ENCODE assay signal across 26 cellular contexts in genomic region chr16:72285324-72285723, GRCh38.
"Had no signal": no experiment of that assay in that cellular context is flagged by ENCODE, and none has a peak within 500 bp of the region (broad histone marks: within the 10 kb centered on the region; RNA-seq: fewer than 3 reads in every experiment).

No MANE protein-coding gene starts in this region.

- H3K9me3 ChIP-seq: left ventricle myocardium inferior, prostate gland, tibial artery had no signal

- H3K27ac ChIP-seq: left ventricle myocardium inferior, prostate gland, tibial artery, WERI-Rb-1 had no signal

- H3K4me3 Mint-ChIP-seq: activated CD8-positive, alpha-beta T cell treated with anti-CD3 and anti-CD28 coated beads, Interleukin-2, amount 10 ng/mL, durations not matched to agents 7 days and 5 days; activated T-helper 1 cell treated with anti-CD3 and anti-CD28 coated beads, Interleukin-12 subunit alpha, Interleukin-12 subunit beta, Interleukin-2, Interleukin-4 antibody, amounts not matched to agents 30 ng/mL and 10 ng/mL and 1 ng/mL, durations not matched to agents 14 hours and 24 hours and 36 hours; brain; natural killer cell; stimulated activated effector memory CD8-positive, alpha-beta T cell treated with anti-CD3 and anti-CD28 coated beads, Interleukin-12 subunit alpha, Interleukin-12 subunit beta, amount 100 ng/mL, for 72 hours; stimulated activated naive CD8-positive, alpha-beta T cell treated with anti-CD3 and anti-CD28 coated beads, Interleukin-15, amount 100 ng/mL, for 72 hours had no signal

- H3K9me3 Mint-ChIP-seq: activated T-helper 1 cell treated with anti-CD3 and anti-CD28 coated beads, Interleukin-12 subunit alpha, Interleukin-12 subunit beta, Interleukin-2, Interleukin-4 antibody, amounts not matched to agents 30 ng/mL and 10 ng/mL and 1 ng/mL, durations not matched to agents 14 hours and 24 hours and 36 hours; brain; natural killer cell; stimulated activated effector memory CD8-positive, alpha-beta T cell treated with anti-CD3 and anti-CD28 coated beads, Interleukin-12 subunit alpha, Interleukin-12 subunit beta, amount 100 ng/mL, for 72 hours; stimulated activated naive CD8-positive, alpha-beta T cell treated with anti-CD3 and anti-CD28 coated beads, Interleukin-15, amount 100 ng/mL, for 72 hours had no signal

- H3K36me3 Mint-ChIP-seq: brain; natural killer cell; stimulated activated effector memory CD8-positive, alpha-beta T cell treated with anti-CD3 and anti-CD28 coated beads, Interleukin-12 subunit alpha, Interleukin-12 subunit beta, amount 100 ng/mL, for 72 hours had no signal

- DNase-seq: activated CD4-positive, alpha-beta T cell treated with anti-CD3 and anti-CD28 coated beads for 1 hour; activated CD4-positive, alpha-beta T cell treated with anti-CD3 and anti-CD28 coated beads, Interleukin-2, amount 50 U/mL, for 1 hour; activated CD8-positive, alpha-beta T cell treated with anti-CD3 and anti-CD28 coated beads, Interleukin-2, amount 10 ng/mL, durations not matched to agents 7 days and 5 days; activated gamma-delta T cell; activated naive CD4-positive, alpha-beta T cell treated with anti-CD3 and anti-CD28 coated beads, Interleukin-2, amount 50 U/mL, for 16 hours; aorta; dermis blood vessel endothelial cell; effector memory CD4-positive, alpha-beta T cell; foreskin melanocyte; hippocampal formation; left ventricle myocardium inferior; midbrain; natural killer cell; right cardiac atrium; stimulated activated CD4-positive, alpha-beta T cell treated with anti-CD3 and anti-CD28 coated beads, Interleukin-1b, Interleukin-23, amount 100 ng/mL, for 48 hours; stimulated activated naive CD8-positive, alpha-beta T cell treated with anti-CD3 and anti-CD28 coated beads, Interleukin-15, amount 100 ng/mL, for 72 hours; T-helper 1 cell; tibial artery; WERI-Rb-1 had no signal

- H3K4me3 ChIP-seq: left ventricle myocardium inferior, prostate gland, tibial artery had no signal

- H3K36me3 ChIP-seq: left ventricle myocardium inferior, prostate gland, tibial artery, WERI-Rb-1 had no signal

- H3K27ac Mint-ChIP-seq: activated CD8-positive, alpha-beta T cell treated with anti-CD3 and anti-CD28 coated beads, Interleukin-2, amount 10 ng/mL, durations not matched to agents 7 days and 5 days; activated T-helper 1 cell treated with anti-CD3 and anti-CD28 coated beads, Interleukin-12 subunit alpha, Interleukin-12 subunit beta, Interleukin-2, Interleukin-4 antibody, amounts not matched to agents 30 ng/mL and 10 ng/mL and 1 ng/mL, durations not matched to agents 14 hours and 24 hours and 36 hours; brain; natural killer cell; stimulated activated effector memory CD8-positive, alpha-beta T cell treated with anti-CD3 and anti-CD28 coated beads, Interleukin-12 subunit alpha, Interleukin-12 subunit beta, amount 100 ng/mL, for 72 hours; stimulated activated naive CD8-positive, alpha-beta T cell treated with anti-CD3 and anti-CD28 coated beads, Interleukin-15, amount 100 ng/mL, for 72 hours had no signal

- H3K4me1 ChIP-seq: left ventricle myocardium inferior, prostate gland had no signal

- H3K4me1 Mint-ChIP-seq: natural killer cell; stimulated activated effector memory CD8-positive, alpha-beta T cell treated with anti-CD3 and anti-CD28 coated beads, Interleukin-12 subunit alpha, Interleukin-12 subunit beta, amount 100 ng/mL, for 72 hours; stimulated activated naive CD8-positive, alpha-beta T cell treated with anti-CD3 and anti-CD28 coated beads, Interleukin-15, amount 100 ng/mL, for 72 hours had no signal

- H3K27me3 Mint-ChIP-seq: brain; stimulated activated naive CD8-positive, alpha-beta T cell treated with anti-CD3 and anti-CD28 coated beads, Interleukin-15, amount 100 ng/mL, for 72 hours had no signal

- FAIRE-seq: endothelial cell of umbilical vein, TTC549, urothelium cell line had no signal

- H3K27me3 ChIP-seq: tibial artery had no signal
